In genomic region chr10:106424076-106424475, GRCh38 we compare ENCODE assay signal across 17 cellular contexts.
DNase-seq lines count a peak whose midpoint lies in the region; ATAC-seq, FAIRE-seq and TF ChIP-seq lines count a peak whose summit lies in the region.
"Had no signal": no experiment of that assay in that cellular context is flagged by ENCODE, and none has a peak within 500 bp of the region (broad histone marks: within the 10 kb centered on the region; RNA-seq: fewer than 3 reads in every experiment).

No MANE protein-coding gene starts in this region.

- H3K79me2 ChIP-seq in keratinocyte (ENCODE audit: control insufficient read depth, insufficient read depth, low read length), result no peaks in the 10 kb centered on the region

- no peak overlapping the region for H3K4me2 ChIP-seq in keratinocyte (ENCODE audit: control insufficient read depth, extremely low read depth, insufficient read depth, low read depth, low read length)
- H3K4me2 ChIP-seq: BLaER1, PC-9 had no signal

- peaks cover 0 to 7% of the 10 kb centered on the region in 2 donors for H3K9me3 Mint-ChIP-seq in effector memory CD8-positive, alpha-beta T cell

- no peaks in the 10 kb centered on the region for H3K9me3 ChIP-seq in keratinocyte (ENCODE audit: control insufficient read depth, low read depth, low read length)
- H3K9me3 ChIP-seq: BLaER1, prostate gland had no signal

- peak; percentile 67 for DNase-seq in AG09319 (ENCODE audit: extremely low read depth, low read depth)
- peak; percentile 67 for DNase-seq in HS-27A (ENCODE audit: low read depth)
- peak; percentile 99 for DNase-seq in bronchial epithelial cell (ENCODE audit: low read depth)
- DNase-seq in keratinocyte (ENCODE audit: low read depth, low spot score), result peak; percentile 73
- DNase-seq in effector memory CD8-positive, alpha-beta T cell, result no peak
- no peak for DNase-seq in RPMI8226
- DNase-seq in NCI-H1436 (lab: John Stamatoyannopoulos, UW), result no peak
- DNase-seq: activated CD8-positive, alpha-beta T cell treated with anti-CD3 and anti-CD28 coated beads for 36 hours; DMS79; erythroblast; naive B cell; NCI-H526 treated with DMSO at 0.1 percent for 48 hours; PC-9 had no signal

- H2AFZ ChIP-seq in keratinocyte (ENCODE audit: control insufficient read depth, low read length), result no peak overlapping the region
- H2AFZ ChIP-seq: PC-9 had no signal

- peaks cover 9% of the 10 kb centered on the region for H3K4me1 ChIP-seq in keratinocyte (ENCODE audit: control insufficient read depth, extremely low read depth, insufficient read depth, low read length)
- H3K4me1 ChIP-seq: BLaER1, prostate gland had no signal

- H4K20me1 ChIP-seq in keratinocyte (ENCODE audit: control insufficient read depth, extremely low read depth, insufficient read depth, low read length), result no peaks in the 10 kb centered on the region
- H4K20me1 ChIP-seq: BLaER1 had no signal

- peak overlapping the region; percentile 78 for H3K27ac ChIP-seq in keratinocyte (ENCODE audit: control insufficient read depth, insufficient read depth, low read length)
- H3K27ac ChIP-seq: BLaER1, coronary artery, PC-9, prostate gland had no signal

- no peak overlapping the region for H3K4me3 ChIP-seq in bronchial epithelial cell (ENCODE audit: low read depth, low read length)
- no peak overlapping the region for H3K4me3 ChIP-seq in keratinocyte (ENCODE audit: control insufficient read depth in 2 of 3, extremely low read depth in 1 of 3, insufficient read depth in 2 of 3, low read depth in 1 of 3, low read length in 3 of 3)
- H3K4me3 ChIP-seq: BLaER1, coronary artery, PC-9, prostate gland had no signal

- no peaks in the 10 kb centered on the region for H3K27me3 Mint-ChIP-seq in effector memory CD8-positive, alpha-beta T cell
- H3K27me3 Mint-ChIP-seq: activated CD8-positive, alpha-beta T cell treated with anti-CD3 and anti-CD28 coated beads for 36 hours; naive B cell had no signal

- ATAC-seq in HG02840 (IDR thresholded peaks at IDR 0.05; ENCODE audit: low FRiP score, unreplicated experiment), result no peak
- ATAC-seq in effector memory CD8-positive, alpha-beta T cell (replicated peaks), result no peak
- ATAC-seq: activated CD8-positive, alpha-beta T cell treated with anti-CD3 and anti-CD28 coated beads for 36 hours had no signal

- H3K9me1 ChIP-seq in keratinocyte (ENCODE audit: control insufficient read depth, extremely low read depth, insufficient read depth, low read length), result no peaks in the 10 kb centered on the region

- no peaks in the 10 kb centered on the region for H3K4me1 Mint-ChIP-seq in effector memory CD8-positive, alpha-beta T cell (ENCODE audit: low read depth in 2 of 2)
- H3K4me1 Mint-ChIP-seq: naive B cell had no signal

- H3K27ac Mint-ChIP-seq in effector memory CD8-positive, alpha-beta T cell, result no peak overlapping the region
- H3K27ac Mint-ChIP-seq: activated CD8-positive, alpha-beta T cell treated with anti-CD3 and anti-CD28 coated beads for 36 hours; naive B cell had no signal

- H3K27me3 ChIP-seq in bronchial epithelial cell (ENCODE audit: control insufficient read depth, insufficient read depth, low read length) (no peaks in the 10 kb centered on the region), keratinocyte (ENCODE audit: control insufficient read depth, extremely low read depth, insufficient read depth, low read length) (no peaks in the 10 kb centered on the region)
- H3K27me3 ChIP-seq: BLaER1 had no signal

- H3K9ac ChIP-seq in keratinocyte (ENCODE audit: control insufficient read depth, extremely low read depth, insufficient read depth, low read length), result peak overlapping the region; percentile 33
- H3K9ac ChIP-seq: BLaER1 had no signal

- no peaks in the 10 kb centered on the region for H3K36me3 ChIP-seq in bronchial epithelial cell (ENCODE audit: control insufficient read depth, insufficient read depth, low read length)
- H3K36me3 ChIP-seq in keratinocyte (ENCODE audit: control insufficient read depth in 2 of 2, extremely low read depth in 1 of 2, insufficient read depth in 2 of 2, low read length in 2 of 2), result no peaks in the 10 kb centered on the region
- H3K36me3 ChIP-seq: BLaER1, prostate gland had no signal

- H3K36me3 Mint-ChIP-seq in effector memory CD8-positive, alpha-beta T cell (ENCODE audit: insufficient read depth), result no peaks in the 10 kb centered on the region
- H3K36me3 Mint-ChIP-seq: naive B cell had no signal

- dilution Hi-C loops in keratinocyte (cut with MboI; ENCODE audit: extremely low pct_ligation_motif_present, low sequenced_read_pairs), result no loop called here

- FAIRE-seq in bronchial epithelial cell (lab: Jason Lieb, UNC) (no peak), keratinocyte (lab: Jason Lieb, UNC) (no peak)

- no peak for TF ChIP-seq CTCF in AG09319 (IDR thresholded peaks at IDR 0.05; ENCODE audit: low read depth, low read length)
- no peak for TF ChIP-seq CTCF in bronchial epithelial cell (IDR thresholded peaks at IDR 0.05; ENCODE audit: insufficient read depth, low read length, severe bottlenecking)
- no peak for TF ChIP-seq CTCF in keratinocyte (optimal IDR thresholded peaks at IDR 0.05 in 1 of 3, IDR thresholded peaks at IDR 0.05 in 1 of 3, conservative IDR thresholded peaks at IDR 0.05 in 1 of 3; ENCODE audit: extremely low read depth in 1 of 3, insufficient read depth in 2 of 3, low read length in 3 of 3)

- H3K4me3 Mint-ChIP-seq in effector memory CD8-positive, alpha-beta T cell, result no peak overlapping the region
- H3K4me3 Mint-ChIP-seq: activated CD8-positive, alpha-beta T cell treated with anti-CD3 and anti-CD28 coated beads for 36 hours; naive B cell had no signal

Comparison
In these comparisons a context has a peak if more than half of its experiments do, and no peak if none do; other contexts are left out.
1. DNase-seq: peak in AG09319 (single experiment), HS-27A (single experiment), bronchial epithelial cell (single experiment) and keratinocyte (single experiment); none in effector memory CD8-positive, alpha-beta T cell (0 of 3), RPMI8226 (single experiment) and NCI-H1436 (single experiment).